ENCODE assay signal across 8 cellular contexts in genomic region chr16:88703486-88704309, GRCh38. TPM values are rescaled to one million over a fixed set of nuclear protein-coding genes. Genes with fewer than 3 reads are reported as not detected.
DNase-seq lines count a peak whose midpoint lies in the region; ATAC-seq, FAIRE-seq and TF ChIP-seq lines count a peak whose summit lies in the region.

No MANE protein-coding gene starts in this region.

- peaks cover 0 to 60% (median 36%) of the 10 kb centered on the region in 4 donors for H3K4me1 ChIP-seq in sigmoid colon
- peaks cover 4 to 14% of the 10 kb centered on the region in 2 experiments for H3K4me1 ChIP-seq in trophoblast cell (ENCODE audit: control insufficient read depth in 1 of 2, insufficient read depth in 2 of 2, low read length in 2 of 2)

- peaks cover 2% of the 10 kb centered on the region for H3K79me1 ChIP-seq in trophoblast cell (ENCODE audit: low read length)

- FAIRE-seq in GM19239 (lab: Jason Lieb, UNC), result peak; percentile 94

- no peak overlapping the region for H3K23ac ChIP-seq in trophoblast cell (ENCODE audit: low read length)

- DNase-seq in GM19239 (ENCODE audit: insufficient read length, low spot score) (no peak), sigmoid colon (no peak), trophoblast cell (no peak), MG63 (no peak), left lobe of liver (ENCODE audit: low spot score) (no peak)
- peak; percentile 48 to 55 for DNase-seq in activated CD4-positive, alpha-beta T cell treated with anti-CD3 and anti-CD28 coated beads, Interleukin-2, amount 50 U/mL, for 4 hours
- peak; percentile 53 for DNase-seq in effector CD8-positive, alpha-beta T cell (lab: John Stamatoyannopoulos, UW)

- H3K79me2 ChIP-seq in trophoblast cell (ENCODE audit: control insufficient read depth, insufficient read depth, low read length, poor library complexity), result no peaks in the 10 kb centered on the region

- H2AFZ ChIP-seq in trophoblast cell (ENCODE audit: insufficient read depth, low read length, poor library complexity), result no peak overlapping the region

- H2BK12ac ChIP-seq in trophoblast cell (ENCODE audit: low read length), result no peak overlapping the region

- H3K36me3 ChIP-seq in sigmoid colon (peaks cover 0 to 27% (median 13%) of the 10 kb centered on the region in 4 donors), trophoblast cell (ENCODE audit: control insufficient read depth in 1 of 2, insufficient read depth in 2 of 2, low read length in 2 of 2) (peaks cover 13% of the 10 kb centered on the region in 2 experiments), MG63 (no peaks in the 10 kb centered on the region)

- H3K9me3 ChIP-seq in sigmoid colon, result no peaks in the 10 kb centered on the region
- H3K9me3 ChIP-seq in trophoblast cell (ENCODE audit: insufficient read depth, low read depth, low read length), result peaks cover 2% of the 10 kb centered on the region
- H3K9me3 ChIP-seq in MG63, result no peaks in the 10 kb centered on the region

- no peak for TF ChIP-seq EP300 in sigmoid colon (IDR thresholded peaks at IDR 0.05)

- no peak for TF ChIP-seq CTCF in sigmoid colon (IDR thresholded peaks at IDR 0.05)

- 44 to 78% methylated on average over 26 of the region's 26 CpGs for WGBS in sigmoid colon, 2 donors
- no CpG with 5 or more reads among the region's 26 CpGs for WGBS in trophoblast cell (ENCODE audit: extremely low coverage, insufficient coverage, insufficient read length)

- H3K18ac ChIP-seq in trophoblast cell (ENCODE audit: low read length), result no peak overlapping the region

- no peak for TF ChIP-seq POLR2A in sigmoid colon (IDR thresholded peaks at IDR 0.05)

- H3K14ac ChIP-seq in trophoblast cell (ENCODE audit: low read length), result no peak overlapping the region

- peak overlapping the region in 1 of 4 donors; percentile 19 for H3K4me3 ChIP-seq in sigmoid colon
- H3K4me3 ChIP-seq in trophoblast cell (ENCODE audit: low read depth, low read length), result no peak overlapping the region
- H3K4me3 ChIP-seq in MG63, result no peak overlapping the region

- H3K27me3 ChIP-seq in sigmoid colon, result no peaks in the 10 kb centered on the region
- H3K27me3 ChIP-seq in trophoblast cell (ENCODE audit: insufficient read depth, low read length), result no peaks in the 10 kb centered on the region
- H3K27me3 ChIP-seq in MG63, result no peaks in the 10 kb centered on the region

- H4K8ac ChIP-seq in trophoblast cell (ENCODE audit: low read depth, low read length), result no peak overlapping the region

- H2BK5ac ChIP-seq in trophoblast cell (ENCODE audit: low read depth, low read length, poor library complexity), result no peak overlapping the region

- no peak overlapping the region for H3K9ac ChIP-seq in trophoblast cell (ENCODE audit: low read length)

- intact Hi-C loops in sigmoid colon (cut with DNase I), result no loop called here

- H3K27ac ChIP-seq in sigmoid colon, result peak overlapping the region; percentile 37 to 82 (median 51)
- no peak overlapping the region for H3K27ac ChIP-seq in trophoblast cell (ENCODE audit: low read depth, low read length)

- no peak overlapping the region for H2BK120ac ChIP-seq in trophoblast cell (ENCODE audit: insufficient read depth, low read length, poor library complexity)

- H3K4ac ChIP-seq in trophoblast cell (ENCODE audit: low read depth, low read length), result no peak overlapping the region

- no peak overlapping the region for H4K91ac ChIP-seq in trophoblast cell (ENCODE audit: low read depth, low read length)

- ATAC-seq in GM21529 (IDR thresholded peaks at IDR 0.05; ENCODE audit: unreplicated experiment), result no peak
- no peak for ATAC-seq in left lobe of liver

- H3K4me2 ChIP-seq in trophoblast cell (ENCODE audit: low read length), result no peak overlapping the region

- H2AK5ac ChIP-seq in trophoblast cell (ENCODE audit: low read length), result no peak overlapping the region

- H4K12ac ChIP-seq in trophoblast cell (ENCODE audit: low read depth, low read length), result no peak overlapping the region

RNA-seq across cellular contexts. Expression of gene RNF166, which starts 2.5 kb away (rescaled TPM):
- 10 to 100 TPM; 16.0 to 21.4 (median 17.9) TPM for total RNA-seq in sigmoid colon
- 10 to 100 TPM in 1 of 3 donors, 1 to 10 TPM in 2; 5.4 to 34.8 (median 6.2) TPM for polyA plus RNA-seq in sigmoid colon
- 8.7 and 8.8 TPM in 2 replicates for polyA plus RNA-seq in trophoblast cell (2013)
- total RNA-seq in MG63 (2014; rRNA removed; shearing (Covaris generic); ENCODE audit: low replicate concordance), result 16.5 and 20.2 TPM in 2 replicates
- 10.4 TPM for total RNA-seq in left lobe of liver

RNA-seq across cellular contexts. Expression of gene CTU2, which starts 2.6 kb away (rescaled TPM):
- total RNA-seq in sigmoid colon (10 to 100 TPM in 3 of 4 donors, 1 to 10 TPM in 1; 6.1 to 11.7 (median 10.7) TPM), left lobe of liver (8.3 TPM)
- 10 to 100 TPM in 1 of 3 donors, 1 to 10 TPM in 2; 8.4 to 16.3 (median 9.2) TPM for polyA plus RNA-seq in sigmoid colon
- 25.4 and 28.4 TPM in 2 replicates for polyA plus RNA-seq in trophoblast cell (2013)
- total RNA-seq in MG63 (2014; rRNA removed; shearing (Covaris generic); ENCODE audit: low replicate concordance), result 13.6 and 16.8 TPM in 2 replicates

RNA-seq across cellular contexts. Expression of gene SNAI3, which starts 17.4 kb away (rescaled TPM):
- total RNA-seq in sigmoid colon, result under 1 TPM in 2 of 4 donors, not detected in 2; 0.71 to 0.82 TPM
- 1 to 10 TPM in 1 of 3 donors, under 1 TPM in 2; 0.46 to 3.0 (median 0.60) TPM for polyA plus RNA-seq in sigmoid colon
- 0.27 and 0.31 TPM in 2 replicates for polyA plus RNA-seq in trophoblast cell (2013)
- total RNA-seq in MG63 (2014; rRNA removed; shearing (Covaris generic); ENCODE audit: low replicate concordance), result not detected in 2 replicates
- total RNA-seq in left lobe of liver, result 0.43 TPM

RNA-seq across cellular contexts. Expression of gene MVD, which starts 40.8 kb away (rescaled TPM):
- total RNA-seq in sigmoid colon (10 to 100 TPM; 16.8 to 25.7 (median 23.2) TPM), left lobe of liver (16.2 TPM)
- 100 to 1,000 TPM in 1 of 3 donors, 10 to 100 TPM in 2; 41.4 to 206 (median 84.8) TPM for polyA plus RNA-seq in sigmoid colon
- polyA plus RNA-seq in trophoblast cell (2013), result 102 and 109 TPM in 2 replicates
- 16.8 and 25.7 TPM in 2 replicates for total RNA-seq in MG63 (2014; rRNA removed; shearing (Covaris generic); ENCODE audit: low replicate concordance)

RNA-seq across cellular contexts. Expression of gene CYBA, which starts 52.8 kb away (rescaled TPM):
- total RNA-seq in sigmoid colon (100 to 1,000 TPM in 2 of 4 donors, 10 to 100 TPM in 2; 63.1 to 147 (median 105) TPM), left lobe of liver (32.5 TPM)
- 100 to 1,000 TPM in 2 of 3 donors, 10 to 100 TPM in 1; 81.1 to 429 (median 208) TPM for polyA plus RNA-seq in sigmoid colon
- polyA plus RNA-seq in trophoblast cell (2013), result 218 TPM in 2 replicates
- total RNA-seq in MG63 (2014; rRNA removed; shearing (Covaris generic); ENCODE audit: low replicate concordance), result 10.7 and 21.2 TPM in 2 replicates

Comparison
In these comparisons a context has a peak if more than half of its experiments do, and no peak if none do; other contexts are left out.
1. DNase-seq: peak in activated CD4-positive, alpha-beta T cell treated with anti-CD3 and anti-CD28 coated beads, Interleukin-2, amount 50 U/mL, for 4 hours (2 of 2) and effector CD8-positive, alpha-beta T cell (single experiment); none in GM19239 (single experiment), sigmoid colon (single experiment), trophoblast cell (0 of 2), MG63 (single experiment) and left lobe of liver (single experiment).